ENCODE assay signal across 8 cellular contexts in genomic region chr19:18152817-18153554, GRCh38. TPM values are rescaled to one million over a fixed set of nuclear protein-coding genes. Genes with fewer than 3 reads are reported as not detected.
A peak's percentile ranks its signal among the peaks of the same experiment; 100 is the strongest.
DNase-seq lines count a peak whose midpoint lies in the region; ATAC-seq and TF ChIP-seq lines count a peak whose summit lies in the region.

Gene PIK3R2, plus strand, starts transcription at chr19:18153163. Its CDS starts 2,717 bp downstream, at chr19:18155880.

- H3K27me3 ChIP-seq in GM06990 (replicated peaks; ENCODE audit: control insufficient read depth, insufficient read depth, low read length) (no peaks in the 10 kb centered on the region), gastroesophageal sphincter (no peaks in the 10 kb centered on the region), neuronal stem cell (ENCODE audit: control insufficient read depth in 3 of 3, insufficient read depth in 3 of 3, low read depth in 1 of 3, low read length in 3 of 3) (no peaks in the 10 kb centered on the region), subcutaneous abdominal adipose tissue (ENCODE audit: control insufficient read depth in 5 of 5, insufficient read depth in 4 of 5, low read length in 5 of 5) (no peaks in the 10 kb centered on the region)

- H3K36me3 ChIP-seq in GM06990 (ENCODE audit: control insufficient read depth, insufficient read depth, low read length): peaks cover 7% of the 10 kb centered on the region
- H3K36me3 ChIP-seq in gastroesophageal sphincter: peaks cover 0 to 8% of the 10 kb centered on the region in 2 donors
- peaks cover 18 to 26% of the 10 kb centered on the region in 2 donors for H3K36me3 ChIP-seq in neuronal stem cell (replicated peaks in 1 of 2; ENCODE audit: control insufficient read depth in 2 of 2, insufficient read depth in 2 of 2, low read length in 2 of 2)
- H3K36me3 ChIP-seq in subcutaneous abdominal adipose tissue (ENCODE audit: control insufficient read depth in 5 of 5, insufficient read depth in 5 of 5, low read length in 5 of 5): peaks cover 0 to 13% (median 8%) of the 10 kb centered on the region in 5 donors

- H2AFZ ChIP-seq in neuronal stem cell (ENCODE audit: low read length): peak within 1 kb of the TSS; percentile 93

- peak within 1 kb of the TSS; percentile 98 for H3K23ac ChIP-seq in neuronal stem cell (ENCODE audit: low read depth, low read length, poor library complexity)

- H3K4me3 ChIP-seq in GM06990 (replicated peaks; ENCODE audit: low read depth, low read length) (peak within 1 kb of the TSS; percentile 89), gastroesophageal sphincter (peak within 1 kb of the TSS; percentile 79 to 92), neuronal stem cell (ENCODE audit: low read length in 2 of 2) (peak within 1 kb of the TSS; percentile 96), subcutaneous abdominal adipose tissue (ENCODE audit: low read depth in 1 of 5, low read length in 5 of 5) (peak within 1 kb of the TSS; percentile 71 to 88 (median 75))

- WGBS in gastroesophageal sphincter (ENCODE audit: low coverage in 1 of 2), 2 donors: no CpG with 5 or more reads among the region's 86 CpGs
- no CpG with 5 or more reads among the region's 86 CpGs for WGBS in neuronal stem cell (ENCODE audit: extremely low coverage in 2 of 2, insufficient read length in 2 of 2, insufficient replicate concordance in 1 of 2), 2 donors

- H3K4me1 ChIP-seq in gastroesophageal sphincter: peaks cover 0 to 58% (median 29%) of the 10 kb centered on the region in 3 donors
- H3K4me1 ChIP-seq in neuronal stem cell (ENCODE audit: control insufficient read depth in 2 of 2, insufficient read depth in 1 of 2, low read depth in 1 of 2, low read length in 2 of 2): peaks cover 10 to 17% of the 10 kb centered on the region in 2 donors
- peaks cover 6 to 52% (median 35%) of the 10 kb centered on the region in 5 donors for H3K4me1 ChIP-seq in subcutaneous abdominal adipose tissue (ENCODE audit: control insufficient read depth in 5 of 5, insufficient read depth in 5 of 5, low read length in 5 of 5)

- ATAC-seq in HG02623 (IDR thresholded peaks at IDR 0.05; ENCODE audit: unreplicated experiment) (peak; percentile 61), SK-N-SH treated with all-trans-retinoic acid at 6 μM for 48 hours (peak; percentile 92), gastroesophageal sphincter (peak; percentile 90)

- TF ChIP-seq EP300 in gastroesophageal sphincter (IDR thresholded peaks at IDR 0.05): no peak

- H2BK120ac ChIP-seq in neuronal stem cell (ENCODE audit: low read depth, low read length): peak within 1 kb of the TSS; percentile 68

- peak within 1 kb of the TSS; percentile 87 for H3K14ac ChIP-seq in neuronal stem cell (ENCODE audit: low read length)

- peak within 1 kb of the TSS; percentile 82 to 97 (median 90) for H3K27ac ChIP-seq in gastroesophageal sphincter
- H3K27ac ChIP-seq in neuronal stem cell (replicated peaks; ENCODE audit: low read length): peak within 1 kb of the TSS; percentile 100
- peak within 1 kb of the TSS; percentile 93 for H3K27ac ChIP-seq in subcutaneous abdominal adipose tissue (ENCODE audit: low read depth, low read length)

- peak within 1 kb of the TSS; percentile 5 for H2BK12ac ChIP-seq in neuronal stem cell (ENCODE audit: low read length)

- peak; percentile 68 for TF ChIP-seq POLR2A in gastroesophageal sphincter (IDR thresholded peaks at IDR 0.05)

- H4K8ac ChIP-seq in neuronal stem cell (ENCODE audit: low read depth, low read length): peak within 1 kb of the TSS; percentile 32

- H3K4ac ChIP-seq in neuronal stem cell (ENCODE audit: low read length): peak within 1 kb of the TSS; percentile 91

- H3K4me2 ChIP-seq in neuronal stem cell (ENCODE audit: insufficient read depth, low read length, poor library complexity, severe bottlenecking): peak within 1 kb of the TSS; percentile 95

- H3K9me3 ChIP-seq in gastroesophageal sphincter (no peaks in the 10 kb centered on the region), neuronal stem cell (replicated peaks in 1 of 2; ENCODE audit: control insufficient read depth in 2 of 2, insufficient read depth in 1 of 2, low read depth in 1 of 2, low read length in 2 of 2) (no peaks in the 10 kb centered on the region), subcutaneous abdominal adipose tissue (ENCODE audit: control insufficient read depth in 5 of 5, low read length in 5 of 5) (no peaks in the 10 kb centered on the region)

- peak within 1 kb of the TSS; percentile 90 for H2BK5ac ChIP-seq in neuronal stem cell (ENCODE audit: low read length)

- H2AK5ac ChIP-seq in neuronal stem cell (ENCODE audit: low read depth, low read length): peak within 1 kb of the TSS; percentile 88

- peak within 1 kb of the TSS; percentile 99 for H3K18ac ChIP-seq in neuronal stem cell (ENCODE audit: low read length)

- TF ChIP-seq CTCF in GM06990 (IDR thresholded peaks at IDR 0.05; ENCODE audit: insufficient read depth, low read length, poor library complexity, severe bottlenecking) (no peak), gastroesophageal sphincter (IDR thresholded peaks at IDR 0.05) (peak in 2 of 4 experiments; percentile 6 to 17)

- H2BK15ac ChIP-seq in neuronal stem cell (ENCODE audit: low read length): peak within 1 kb of the TSS; percentile 93

- H3K9ac ChIP-seq in neuronal stem cell (ENCODE audit: low read depth, low read length, poor library complexity): peak within 1 kb of the TSS; percentile 97
- H3K9ac ChIP-seq in subcutaneous abdominal adipose tissue (ENCODE audit: low read length in 5 of 5): peak within 1 kb of the TSS; percentile 73 to 97 (median 87)

- DNase-seq in GM06990 (ENCODE audit: extremely low read depth, insufficient read length): peak; percentile 95
- DNase-seq in NCI-H1092 treated with DMSO at 0.1 percent for 48 hours (lab: John Stamatoyannopoulos, UW): peak; percentile 98
- peak; percentile 100 for DNase-seq in activated naive CD4-positive, alpha-beta T cell treated with anti-CD3 and anti-CD28 coated beads, Interleukin-2, amount 50 U/mL, for 16 hours
- peak; percentile 100 for DNase-seq in neuronal stem cell (ENCODE audit: low spot score)

- H3K79me1 ChIP-seq in neuronal stem cell (ENCODE audit: low read depth, low read length): peaks cover 10% of the 10 kb centered on the region

- no peak within 1 kb of the TSS for H4K91ac ChIP-seq in neuronal stem cell (ENCODE audit: low read depth, low read length, poor library complexity)

TF ChIP-seq in SK-N-SH treated with all-trans-retinoic acid at 6 μM for 48 hours, 23 proteins besides CTCF, POLR2A, EP300 and RAD21:
- TF ChIP-seq PATZ1 (CRISPR knock-in tag; IDR thresholded peaks at IDR 0.05; ENCODE audit: borderline replicate concordance) (0 out of 2 replicates have a peak, but pooled peaks have one; percentile 23), TSHZ2 (CRISPR knock-in tag; IDR thresholded peaks at IDR 0.05) (no peak)

RNA-seq across cellular contexts. Expression of gene PIK3R2, which starts in this region (rescaled TPM):
- 10 to 100 TPM in 3 of 4 donors, 1 to 10 TPM in 1; 5.3 to 30.1 (median 22.7) TPM for total RNA-seq in gastroesophageal sphincter
- 52.3 TPM for polyA plus RNA-seq in neuronal stem cell (2013, experiment 1 of 2)
- 51.8 TPM for polyA plus RNA-seq in neuronal stem cell (2013, experiment 2 of 2)

Comparison
In these comparisons a context has a peak if more than half of its experiments do, and no peak if none do; other contexts are left out.
1. Peak in every context shown above with its lines: DNase-seq, ATAC-seq, H3K4me3 ChIP-seq and H3K27ac ChIP-seq.